Comparison of ENCODE assay signal across 8 cellular contexts in genomic region chr2:167294031-167294774, GRCh38. TPM values are rescaled to one million over a fixed set of nuclear protein-coding genes. Genes with fewer than 3 reads are reported as not detected.
DNase-seq lines count a peak whose midpoint lies in the region; ATAC-seq, FAIRE-seq and TF ChIP-seq lines count a peak whose summit lies in the region.

No MANE protein-coding gene starts in this region.

- H3K79me2 ChIP-seq in GM12878 (ENCODE audit: control insufficient read depth, insufficient read depth, low read length) (no peaks in the 10 kb centered on the region), smooth muscle cell (ENCODE audit: low read depth) (no peaks in the 10 kb centered on the region)

- H3K36me3 ChIP-seq in GM12878 (ENCODE audit: control insufficient read depth in 2 of 2, insufficient read depth in 2 of 2, low read length in 1 of 2) (no peaks in the 10 kb centered on the region), iPS-15b (ENCODE audit: control insufficient read depth, insufficient read depth, low read length) (no peaks in the 10 kb centered on the region), smooth muscle cell (ENCODE audit: low read depth) (no peaks in the 10 kb centered on the region)

- in situ Hi-C loops in GM12878 (cut with MboI): no loop called here

- H3K9ac ChIP-seq in GM12878 (ENCODE audit: control insufficient read depth, insufficient read depth, low read length) (no peak overlapping the region), iPS-15b (ENCODE audit: low read depth, low read length) (peak overlapping the region; percentile 0), smooth muscle cell (ENCODE audit: low read depth) (no peak overlapping the region)

- TF ChIP-seq RAD21 in GM12878 (IDR thresholded peaks at IDR 0.05; ENCODE audit: insufficient read depth, low read depth, low read length): no peak

- H2AFZ ChIP-seq in GM12878 (ENCODE audit: control insufficient read depth, low read depth, low read length) (no peak overlapping the region), smooth muscle cell (ENCODE audit: low read depth) (peak overlapping the region; percentile 19)

- H3K27me3 ChIP-seq in GM12878 (replicated peaks in 1 of 2; ENCODE audit: control insufficient read depth in 2 of 2, insufficient read depth in 2 of 2, low read length in 1 of 2) (peaks cover 5% of the 10 kb centered on the region in 2 experiments), iPS-15b (ENCODE audit: control insufficient read depth, insufficient read depth, low read length) (no peaks in the 10 kb centered on the region), smooth muscle cell (ENCODE audit: low read depth) (peaks cover 16% of the 10 kb centered on the region)

- TF ChIP-seq CTCF in GM12878 (IDR thresholded peaks at IDR 0.05 in 2 of 3, conservative IDR thresholded peaks at IDR 0.05 in 1 of 3; ENCODE audit: control insufficient read depth in 2 of 3, extremely low read depth in 1 of 3, insufficient read depth in 1 of 3, low read depth in 3 of 3, low read length in 3 of 3) (no peak), smooth muscle cell (IDR thresholded peaks at IDR 0.05; ENCODE audit: borderline replicate concordance, insufficient read depth, poor library complexity, severe bottlenecking) (no peak)

- SMC1A ChIA-PET in GM12878 (lab: Charles Lee; ENCODE audit: uncharacterized antibody, unreplicated experiment): no interaction called here

- H3K27ac ChIP-seq in GM12878 (ENCODE audit: control insufficient read depth, insufficient read depth): no peak overlapping the region
- no peak overlapping the region for H3K27ac ChIP-seq in smooth muscle cell (ENCODE audit: low read depth)

- TF ChIP-seq EP300 in GM12878 (IDR thresholded peaks at IDR 0.05; ENCODE audit: borderline replicate concordance in 1 of 2, control insufficient read depth in 1 of 2, low read depth in 2 of 2, low read length in 2 of 2): no peak

- no peaks in the 10 kb centered on the region for H3F3A ChIP-seq in smooth muscle cell (ENCODE audit: low read depth)

- ATAC-seq in GM12878 (no peak), GM21367 (IDR thresholded peaks at IDR 0.05; ENCODE audit: unreplicated experiment) (no peak)

- no peak overlapping the region for H3K4me2 ChIP-seq in GM12878 (ENCODE audit: control insufficient read depth, insufficient read depth)
- peak overlapping the region; percentile 97 for H3K4me2 ChIP-seq in smooth muscle cell

- CTCF ChIA-PET in GM12878 (lab: Yijun Ruan, JAX): no interaction called here

- WGBS in GM12878 (ENCODE audit: insufficient coverage, insufficient replicate concordance, low lambda C conversion rate, missing lambda C conversion rate): 23% methylated on average over 32 of the region's 35 CpGs
- WGBS in smooth muscle cell (ENCODE audit: low lambda C conversion rate): 3% methylated on average over 34 of the region's 35 CpGs

- no peak overlapping the region for H3K4me3 ChIP-seq in GM12878
- peak overlapping the region; percentile 61 for H3K4me3 ChIP-seq in iPS-15b (ENCODE audit: low read depth, low read length)
- H3K4me3 ChIP-seq in smooth muscle cell: peak overlapping the region; percentile 93

- TF ChIP-seq POLR2A in GM12878 (IDR thresholded peaks at IDR 0.05; ENCODE audit: low read depth, low read length): no peak

- H4K20me1 ChIP-seq in GM12878 (ENCODE audit: control insufficient read depth, insufficient read depth) (no peaks in the 10 kb centered on the region), smooth muscle cell (ENCODE audit: low read depth) (no peaks in the 10 kb centered on the region)

- DNase-seq in C1 segment of cervical spinal cord (lab: John Stamatoyannopoulos, UW) (peak in 9 of 14 donors; percentile 14 to 55 (median 27)), HuH-7.5 (ENCODE audit: low spot score) (peak; percentile 35), GM12878 (ENCODE audit: low read depth, low spot score) (no peak), smooth muscle cell (lab: John Stamatoyannopoulos, UW; ENCODE audit: unreplicated experiment) (no peak), NCI-H1436 (lab: John Stamatoyannopoulos, UW) (no peak), mucosa of gallbladder (ENCODE audit: low spot score) (no peak)

- FAIRE-seq in GM12878 (lab: Jason Lieb, UNC): no peak

- no peaks in the 10 kb centered on the region; the same call in 2 of the 3 replicates for H3K9me3 ChIP-seq in GM12878 (replicated peaks; ENCODE audit: control insufficient read depth, insufficient read depth, low read length)
- no peaks in the 10 kb centered on the region for H3K9me3 ChIP-seq in iPS-15b (ENCODE audit: control insufficient read depth, insufficient read depth, low read length)
- H3K9me3 ChIP-seq in smooth muscle cell (replicated peaks; ENCODE audit: low read depth): no peaks in the 10 kb centered on the region

- POLR2A ChIA-PET in GM12878 (lab: Charles Lee): no interaction called here

- H3K4me1 ChIP-seq in GM12878 (ENCODE audit: control insufficient read depth, insufficient read depth, low read length) (0 out of 2 replicates have a peak, but pooled peaks cover 3% of the 10 kb centered on the region), iPS-15b (ENCODE audit: control insufficient read depth, insufficient read depth, low read length) (peaks cover 23% of the 10 kb centered on the region), smooth muscle cell (ENCODE audit: low read depth) (peaks cover 4% of the 10 kb centered on the region)

- intact Hi-C loops in GM12878 (cut with micrococcal nuclease; ENCODE audit: unreplicated experiment): no loop called here

- no TSS peak for BruUV-seq in GM12878 (replicated peaks; lab: Mats Ljungman, UMichigan)

- RAD21 ChIA-PET in GM12878 (lab: Charles Lee; ENCODE audit: unreplicated experiment): no interaction called here

TF ChIP-seq in GM12878, 131 proteins besides CTCF, POLR2A, EP300 and RAD21:
- peak; percentile 47 for TF ChIP-seq SUZ12 (IDR thresholded peaks at IDR 0.05; ENCODE audit: unreplicated experiment)
- TF ChIP-seq SPI1 (IDR thresholded peaks at IDR 0.05; ENCODE audit: borderline replicate concordance, insufficient read depth, low read depth, low read length): no peak
TF ChIP-seq in GM12878: peak in this region for 1.

RNA-seq across cellular contexts. Expression of gene B3GALT1, which starts 1.4 kb away (rescaled TPM):
- total RNA-seq in GM12878 (2013; cell fraction: nucleolus; rRNA removed): not detected in 2 replicates
- not detected in 2 replicates for total RNA-seq in GM12878 (2014; rRNA removed)
- not detected in 2 replicates for total RNA-seq in GM12878 (2014; rRNA removed; fragmentation: Illumina TruSeq; extraction: Trizol)
- total RNA-seq in GM12878 (2021): 0.05 TPM in 1 of 2 replicates, not detected in the other
- polyA plus RNA-seq in GM12878 (2011; ENCODE audit: low read depth): not detected
- polyA plus RNA-seq in GM12878 (2011; rRNA removed): not detected in 2 replicates
- polyA plus RNA-seq in GM12878 (2011; cell fraction: cytosol; rRNA removed): not detected in 2 replicates
- not detected in 2 replicates for polyA plus RNA-seq in GM12878 (2011; cell fraction: nucleus; rRNA removed)
- not detected in 2 replicates for polyA plus RNA-seq in GM12878 (2012)
- polyA plus RNA-seq in GM12878 (2014; fragmentation: Illumina TruSeq; extraction: Trizol): not detected in 2 replicates
- polyA plus RNA-seq in GM12878 (2014; fragmentation: Nextera tagmentation; extraction: Ambion mirVana): not detected
- not detected in 2 replicates for polyA plus RNA-seq in GM12878 (2014; rRNA removed)
- not detected for polyA plus RNA-seq in GM12878 (2016; fragmentation: Nextera tagmentation; extraction: Ambion mirVana)
- polyA minus RNA-seq in GM12878 (2011; rRNA and poly(A)+ RNA removed): not detected in 2 replicates
- polyA minus RNA-seq in GM12878 (2011; cell fraction: cytosol; rRNA and poly(A)+ RNA removed): not detected in 2 replicates
- polyA minus RNA-seq in GM12878 (2011; cell fraction: nucleus; rRNA and poly(A)+ RNA removed): under 0.01 and 0.10 TPM in 2 replicates
- total RNA-seq in smooth muscle cell: 0.22 and 0.72 TPM in 2 replicates
- 0.09 and 0.19 TPM in 2 replicates for polyA plus RNA-seq in smooth muscle cell
- total RNA-seq in mucosa of gallbladder: 0.09 TPM

Comparison
In these comparisons a context has a peak if more than half of its experiments do, and no peak if none do; other contexts are left out.
1. DNase-seq: peak in C1 segment of cervical spinal cord (9 of 14) and HuH-7.5 (single experiment); none in GM12878 (single experiment), smooth muscle cell (single experiment), NCI-H1436 (single experiment) and mucosa of gallbladder (single experiment).